ENCODE assay signal across 8 cellular contexts in the genomic region with DNA sequence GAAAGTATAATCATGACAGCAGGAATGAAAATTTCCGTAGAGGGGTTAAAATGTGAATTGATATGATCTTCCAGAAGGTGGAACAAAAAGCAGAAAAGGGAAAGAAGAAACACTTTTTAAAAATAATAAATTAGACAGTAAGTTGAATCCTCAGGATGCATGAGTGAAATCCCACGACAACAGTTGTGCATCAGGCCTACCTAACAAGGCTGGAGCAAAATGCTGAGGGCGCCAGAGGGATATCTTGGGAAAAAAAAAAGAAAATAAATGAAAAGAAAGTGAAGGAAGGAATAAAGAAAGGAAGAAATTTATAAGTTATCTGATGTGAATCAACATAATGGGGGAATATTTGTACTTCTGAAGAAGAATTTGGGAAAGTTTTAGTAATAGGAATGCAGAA. TPM values are rescaled to one million over a fixed set of nuclear protein-coding genes. Genes with fewer than 3 reads are reported as not detected.
DNase-seq lines count a peak whose midpoint lies in the region; TF ChIP-seq lines count a peak whose summit lies in the region.

No MANE protein-coding gene starts in this region.

- H3K36me3 Mint-ChIP-seq in CD14-positive monocyte (no peaks in the 10 kb centered on the region), neural crest cell (ENCODE audit: low read depth) (peaks cover 6% of the 10 kb centered on the region)

- intact Hi-C loops in CD14-positive monocyte (cut with micrococcal nuclease) (loop anchor here (1.0 to 5.0 kb wide), 2 partner anchors 115 to 118 kb away; no protein-coding TSS in a partner anchor), colonic mucosa (cut with DNase I) (loop anchor here (5.0 kb wide), 1 partner anchor 115 kb away; no protein-coding TSS in a partner anchor)

- H3K27me3 Mint-ChIP-seq in CD14-positive monocyte (ENCODE audit: low read depth in 3 of 3), result peaks cover 0 to 3% (median 0%) of the 10 kb centered on the region in 3 donors
- H3K27me3 Mint-ChIP-seq in neural crest cell (ENCODE audit: low read depth), result no peaks in the 10 kb centered on the region

- H3K27ac Mint-ChIP-seq in CD14-positive monocyte (peak overlapping the region; percentile 88 to 95 (median 92)), neural crest cell (ENCODE audit: unreplicated experiment) (no peak overlapping the region)

- H3K27ac ChIP-seq in Karpas-422 (ENCODE audit: low read length), result peak overlapping the region; percentile 45
- H3K27ac ChIP-seq in colonic mucosa, result peak overlapping the region; percentile 81

- H3K4me3 ChIP-seq in Karpas-422 (ENCODE audit: low read length), result peak overlapping the region; percentile 70
- peak overlapping the region; percentile 47 for H3K4me3 ChIP-seq in colonic mucosa

- H3K9me2 ChIP-seq in Karpas-422 (replicated peaks; ENCODE audit: insufficient read depth, low read length), result no peaks in the 10 kb centered on the region

- H3K9me3 Mint-ChIP-seq in CD14-positive monocyte (peaks cover 0 to 4% (median 0%) of the 10 kb centered on the region in 7 donors), neural crest cell (peaks cover 9% of the 10 kb centered on the region)

- peak overlapping the region; percentile 70 for H3K9ac ChIP-seq in Karpas-422 (ENCODE audit: low read length)
- H3K9ac ChIP-seq in colonic mucosa (ENCODE audit: low read depth in 2 of 2, low read length in 2 of 2), result no peak overlapping the region

- H3K4me2 ChIP-seq in Karpas-422 (ENCODE audit: low read depth, low read length, poor library complexity, severe bottlenecking), result peak overlapping the region; percentile 80

- peak overlapping the region; percentile 90 for H2AFZ ChIP-seq in Karpas-422 (ENCODE audit: low read length)

- no peaks in the 10 kb centered on the region for H4K20me1 ChIP-seq in Karpas-422 (ENCODE audit: insufficient read depth, low read depth, low read length)

- no peak for TF ChIP-seq CTCF in CD14-positive monocyte (IDR thresholded peaks at IDR 0.05)
- no peak for TF ChIP-seq CTCF in colonic mucosa (IDR thresholded peaks at IDR 0.05)
- no peak for TF ChIP-seq CTCF in neural crest cell (conservative IDR thresholded peaks at IDR 0.05)

- H3K4me1 Mint-ChIP-seq in CD14-positive monocyte (peaks cover 18% of the 10 kb centered on the region), neural crest cell (peaks cover 30% of the 10 kb centered on the region)

- H3K4me1 ChIP-seq in Karpas-422 (ENCODE audit: low read length), result peaks cover 16% of the 10 kb centered on the region
- H3K4me1 ChIP-seq in colonic mucosa, result peaks cover 4% of the 10 kb centered on the region

- H3K79me2 ChIP-seq in Karpas-422 (ENCODE audit: low read length), result no peaks in the 10 kb centered on the region

- H3K9me3 ChIP-seq in Karpas-422 (ENCODE audit: low read length) (no peaks in the 10 kb centered on the region), colonic mucosa (no peaks in the 10 kb centered on the region)

- H3K27me3 ChIP-seq in Karpas-422 (ENCODE audit: low read length), result no peaks in the 10 kb centered on the region
- no peaks in the 10 kb centered on the region for H3K27me3 ChIP-seq in colonic mucosa

- H3K4me3 Mint-ChIP-seq in CD14-positive monocyte (peak overlapping the region; percentile 97 to 100), neural crest cell (peak overlapping the region; percentile 88)

- H3K36me3 ChIP-seq in Karpas-422 (ENCODE audit: insufficient read depth, low read length), result no peaks in the 10 kb centered on the region
- no peaks in the 10 kb centered on the region for H3K36me3 ChIP-seq in colonic mucosa

- DNase-seq in CD14-positive monocyte (ENCODE audit: low spot score) (no peak), Karpas-422 (no peak), colonic mucosa (no peak), neural crest cell (ENCODE audit: low read depth, low spot score) (no peak), SHP77 (lab: John Stamatoyannopoulos, UW) (no peak), OCI-M2 (lab: John Stamatoyannopoulos, UW; ENCODE audit: unreplicated experiment) (no peak), SKM-1 treated with dmso at 0.1 percent for 144 hours (lab: John Stamatoyannopoulos, UW; ENCODE audit: unreplicated experiment) (no peak)
- DNase-seq in stimulated activated CD4-positive, alpha-beta T cell treated with anti-CD3 and anti-CD28 coated beads, Interleukin-12 subunit alpha, Interleukin-12 subunit beta, amount 100 ng/mL, for 4 hours, result no peak

RNA-seq across cellular contexts. Expression of a gene that starts 13.0 kb away (rescaled TPM):
- 10 to 100 TPM; 37.7 to 45.9 TPM for polyA plus RNA-seq in CD14-positive monocyte
- 19.6 and 20.6 TPM in 2 replicates for total RNA-seq in Karpas-422 (2014; rRNA removed; shearing (Covaris generic); ENCODE audit: low replicate concordance)
- total RNA-seq in colonic mucosa (10 to 100 TPM; 31.6 to 33.2 TPM), neural crest cell (43.1 and 47.0 TPM in 2 replicates)

RNA-seq across cellular contexts. Expression of a gene that starts 36.5 kb away (rescaled TPM):
- polyA plus RNA-seq in CD14-positive monocyte, result not detected
- total RNA-seq in Karpas-422 (2014; rRNA removed; shearing (Covaris generic); ENCODE audit: low replicate concordance), result not detected in 2 replicates
- total RNA-seq in colonic mucosa (not detected), neural crest cell (not detected in 2 replicates)

RNA-seq across cellular contexts. Expression of a gene that starts 42.9 kb away (rescaled TPM):
- polyA plus RNA-seq in CD14-positive monocyte, result not detected
- not detected in 2 replicates for total RNA-seq in Karpas-422 (2014; rRNA removed; shearing (Covaris generic); ENCODE audit: low replicate concordance)
- under 1 TPM in 1 of 2 donors, not detected in 1; 0.24 TPM for total RNA-seq in colonic mucosa
- not detected in 2 replicates for total RNA-seq in neural crest cell

RNA-seq across cellular contexts. Expression of a gene that starts 44.2 kb away (rescaled TPM):
- polyA plus RNA-seq in CD14-positive monocyte, result not detected
- 0.90 and 2.8 TPM in 2 replicates for total RNA-seq in Karpas-422 (2014; rRNA removed; shearing (Covaris generic); ENCODE audit: low replicate concordance)
- total RNA-seq in colonic mucosa (1 to 10 TPM in 1 of 2 donors, under 1 TPM in 1; 0.40 to 1.2 TPM), neural crest cell (0.11 and 0.19 TPM in 2 replicates)
